ENCODE assay signal across 15 cellular contexts in the genomic region with DNA sequence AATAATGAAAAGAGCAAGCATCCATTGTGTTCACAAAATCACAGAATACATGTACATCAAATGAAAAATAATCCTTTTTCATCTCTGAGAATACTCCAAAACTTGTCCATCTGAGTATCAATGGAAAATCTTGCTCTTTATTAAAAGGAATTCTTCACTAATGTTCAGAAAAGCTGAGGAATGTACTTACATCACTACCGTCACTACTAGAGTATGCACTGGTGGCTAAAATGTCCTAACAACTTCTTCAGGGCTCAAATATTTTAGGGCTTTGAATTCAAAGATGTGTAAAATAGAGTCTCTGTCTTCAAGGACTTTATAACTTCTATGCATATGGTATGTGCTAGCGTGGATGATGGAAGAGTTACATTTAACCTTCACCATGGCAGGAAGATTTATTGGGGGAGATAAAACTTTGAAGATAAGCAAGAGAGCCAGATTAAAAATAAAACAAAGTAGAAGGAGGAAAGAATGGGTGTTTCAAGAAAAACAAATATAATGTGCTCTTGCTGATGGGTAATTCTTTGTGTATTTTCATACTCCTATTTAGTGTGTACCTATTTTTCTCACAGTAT. TPM values are rescaled to one million over a fixed set of nuclear protein-coding genes. Genes with fewer than 3 reads are reported as not detected.
DNase-seq lines count a peak whose midpoint lies in the region; ATAC-seq and TF ChIP-seq lines count a peak whose summit lies in the region.
"Had no signal": no experiment of that assay in that cellular context is flagged by ENCODE, and none has a peak within 500 bp of the region (broad histone marks: within the 10 kb centered on the region; RNA-seq: fewer than 3 reads in every experiment).

No MANE protein-coding gene starts in this region.

- H4K91ac ChIP-seq in IMR-90 (ENCODE audit: insufficient read depth, low read depth, low read length), result no peak overlapping the region

- H2BK20ac ChIP-seq in IMR-90 (ENCODE audit: low read depth, low read length), result no peak overlapping the region

- H3K56ac ChIP-seq in IMR-90 (ENCODE audit: extremely low read depth, insufficient read depth, low read length), result no peak overlapping the region

- no peak overlapping the region for H3K4ac ChIP-seq in IMR-90 (ENCODE audit: low read depth, low read length)

- CTCF ChIA-PET in IMR-90 (lab: Yijun Ruan, JAX), result no interaction called here

- H3K79me1 ChIP-seq in IMR-90 (ENCODE audit: low read depth in 1 of 2, low read length in 2 of 2), result no peaks in the 10 kb centered on the region

- H2AFZ ChIP-seq in IMR-90 (replicated peaks; ENCODE audit: low read length, poor library complexity), result no peak overlapping the region

- intact Hi-C loops in IMR-90 (cut with micrococcal nuclease), result no loop called here

- no peaks in the 10 kb centered on the region for H3K9me1 ChIP-seq in IMR-90 (ENCODE audit: insufficient read depth, low read length)

- no peak overlapping the region for H3K14ac ChIP-seq in IMR-90 (replicated peaks; ENCODE audit: low read depth, low read length)

- H3K9me3 ChIP-seq in IMR-90 (ENCODE audit: control insufficient read depth, insufficient read depth, low read length), result no peaks in the 10 kb centered on the region
- H3K9me3 ChIP-seq: BLaER1 treated with 17β-estradiol and CSF1 and Interleukin-3, amounts not matched to agents 10 nM and 100 nM had no signal

- H2BK5ac ChIP-seq in IMR-90 (ENCODE audit: low read depth, low read length, poor library complexity, severe bottlenecking), result no peak overlapping the region

- no peak for TF ChIP-seq RAD21 in IMR-90 (IDR thresholded peaks at IDR 0.05; ENCODE audit: low read length)

- TF ChIP-seq CTCF in IMR-90 (conservative IDR thresholded peaks at IDR 0.05; ENCODE audit: low read depth, low read length), result no peak

- no peak overlapping the region for H4K8ac ChIP-seq in IMR-90 (ENCODE audit: low read depth in 2 of 2, low read length in 2 of 2)

- no peaks in the 10 kb centered on the region for H3K4me1 ChIP-seq in IMR-90 (ENCODE audit: control insufficient read depth, insufficient read depth, low read length)
- H3K4me1 ChIP-seq: BLaER1 treated with 17β-estradiol and CSF1 and Interleukin-3, amounts not matched to agents 10 nM and 100 nM had no signal

- no peak overlapping the region for H3K23ac ChIP-seq in IMR-90 (ENCODE audit: low read depth, low read length)

- no peaks in the 10 kb centered on the region for H4K20me1 ChIP-seq in IMR-90 (ENCODE audit: insufficient read depth, low read length)
- H4K20me1 ChIP-seq: BLaER1 treated with 17β-estradiol and CSF1 and Interleukin-3, amounts not matched to agents 10 nM and 100 nM had no signal

- dilution Hi-C loops in IMR-90 (cut with HindIII; ENCODE audit: low sequenced_read_pairs, unreplicated experiment), result no loop called here

- H3K27ac ChIP-seq in IMR-90 (ENCODE audit: insufficient read depth, low read length), result no peak overlapping the region
- H3K27ac ChIP-seq: BLaER1 treated with 17β-estradiol and CSF1 and Interleukin-3, amounts not matched to agents 10 nM and 100 nM had no signal

- no peaks in the 10 kb centered on the region for H3K27me3 ChIP-seq in IMR-90 (ENCODE audit: control insufficient read depth, insufficient read depth, low read length)

- in situ Hi-C loops in IMR-90 (cut with MboI; ENCODE audit: low sequenced_read_pairs), result no loop called here

- no peak overlapping the region for H4K5ac ChIP-seq in IMR-90 (ENCODE audit: low read depth, low read length)

- no peaks in the 10 kb centered on the region for H3K36me3 ChIP-seq in IMR-90 (ENCODE audit: control insufficient read depth, insufficient read depth, low read length)
- H3K36me3 ChIP-seq: BLaER1 treated with 17β-estradiol and CSF1 and Interleukin-3, amounts not matched to agents 10 nM and 100 nM had no signal

- no peak overlapping the region for H2AK5ac ChIP-seq in IMR-90 (ENCODE audit: low read depth, low read length)

- POLR2A ChIA-PET in IMR-90 (lab: Charles Lee; ENCODE audit: unreplicated experiment), result no interaction called here

- H3K4me3 ChIP-seq in IMR-90 (ENCODE audit: insufficient read depth, low read depth, low read length), result no peak overlapping the region
- H3K4me3 ChIP-seq: BLaER1 treated with 17β-estradiol and CSF1 and Interleukin-3, amounts not matched to agents 10 nM and 100 nM had no signal

- H2AK9ac ChIP-seq in IMR-90 (replicated peaks; ENCODE audit: low read depth, low read length, poor library complexity), result no peak overlapping the region

- ATAC-seq in IMR-90 (ENCODE audit: low read depth), result peak; percentile 81
- no peak for ATAC-seq in HG02678 (IDR thresholded peaks at IDR 0.05; ENCODE audit: unreplicated experiment)
- ATAC-seq in HG02973 (IDR thresholded peaks at IDR 0.05; ENCODE audit: unreplicated experiment), result no peak

- H3K9ac ChIP-seq in IMR-90 (ENCODE audit: low read depth, low read length), result no peak overlapping the region
- H3K9ac ChIP-seq: BLaER1 treated with 17β-estradiol and CSF1 and Interleukin-3, amounts not matched to agents 10 nM and 100 nM had no signal

- no peak overlapping the region for H3K4me2 ChIP-seq in IMR-90 (ENCODE audit: low read depth, low read length)
- H3K4me2 ChIP-seq: BLaER1 treated with 17β-estradiol and CSF1 and Interleukin-3, amounts not matched to agents 10 nM and 100 nM had no signal

- DNase-seq in IMR-90 (peak; percentile 41), astrocyte of the hippocampus (ENCODE audit: low read depth, low spot score) (peak; percentile 2), left kidney (ENCODE audit: low read depth, low spot score) (peak; percentile 17), NCI-H2171 treated with DMSO at 0.1 percent for 48 hours (lab: John Stamatoyannopoulos, UW) (no peak)
- no peak for DNase-seq in activated CD4-positive, alpha-beta T cell treated with anti-CD3 and anti-CD28 coated beads, Interleukin-2, amount 50 U/mL, for 48 hours
- DNase-seq: CD8-positive, alpha-beta memory T cell; DMS79; NCI-H1105; NCI-H1694; NCI-H2227 treated with DMSO at 0.1 percent for 48 hours; NCI-H510A treated with DMSO at 0.1 percent for 48 hours; NCI-H82 had no signal

- no peak overlapping the region for H2BK15ac ChIP-seq in IMR-90 (ENCODE audit: low read depth, low read length)

- H3K18ac ChIP-seq in IMR-90 (ENCODE audit: low read depth, low read length), result no peak overlapping the region

- no CpG with 5 or more reads among the region's 2 CpGs for WGBS in IMR-90 (ENCODE audit: extremely low coverage in 2 of 2, insufficient read length in 1 of 2), 2 experiments

- no TSS peak for BruUV-seq in IMR-90 (replicated peaks; lab: Mats Ljungman, UMichigan)

- TF ChIP-seq POLR2A in IMR-90 (IDR thresholded peaks at IDR 0.05; ENCODE audit: low read depth, low read length), result no peak

- no peak overlapping the region for H2BK120ac ChIP-seq in IMR-90 (ENCODE audit: low read depth, low read length)

TF ChIP-seq in IMR-90, 13 proteins besides CTCF, POLR2A, EP300 and RAD21:
- TF ChIP-seq, protein P1, sequence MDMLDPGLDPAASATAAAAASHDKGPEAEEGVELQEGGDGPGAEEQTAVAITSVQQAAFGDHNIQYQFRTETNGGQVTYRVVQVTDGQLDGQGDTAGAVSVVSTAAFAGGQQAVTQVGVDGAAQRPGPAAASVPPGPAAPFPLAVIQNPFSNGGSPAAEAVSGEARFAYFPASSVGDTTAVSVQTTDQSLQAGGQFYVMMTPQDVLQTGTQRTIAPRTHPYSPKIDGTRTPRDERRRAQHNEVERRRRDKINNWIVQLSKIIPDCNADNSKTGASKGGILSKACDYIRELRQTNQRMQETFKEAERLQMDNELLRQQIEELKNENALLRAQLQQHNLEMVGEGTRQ (IDR thresholded peaks at IDR 0.05; ENCODE audit: low read depth, low read length), result no peak
- TF ChIP-seq CHD1 (IDR thresholded peaks at IDR 0.05; ENCODE audit: low read depth, low read length) (no peak), RCOR1 (IDR thresholded peaks at IDR 0.05; ENCODE audit: insufficient replicate concordance, low read length) (no peak), MAFK (IDR thresholded peaks at IDR 0.05; ENCODE audit: low read depth, low read length) (no peak), SMC3 (IDR thresholded peaks at IDR 0.05; ENCODE audit: low read depth, low read length) (no peak), MXI1 (IDR thresholded peaks at IDR 0.05; ENCODE audit: borderline replicate concordance, low read depth, low read length) (no peak), NFE2L2 (IDR thresholded peaks at IDR 0.05; ENCODE audit: low read depth, low read length) (no peak), FOS (IDR thresholded peaks at IDR 0.05; ENCODE audit: low read depth, low read length) (no peak), BHLHE40 (IDR thresholded peaks at IDR 0.05; ENCODE audit: low read depth, low read length) (no peak), MAZ (IDR thresholded peaks at IDR 0.05; ENCODE audit: borderline replicate concordance, low read depth, low read length) (no peak), RFX5 (IDR thresholded peaks at IDR 0.05; ENCODE audit: low read depth, low read length) (no peak), CEBPB (IDR thresholded peaks at IDR 0.05; ENCODE audit: low read depth, low read length) (no peak)
- TF ChIP-seq, protein P2, sequence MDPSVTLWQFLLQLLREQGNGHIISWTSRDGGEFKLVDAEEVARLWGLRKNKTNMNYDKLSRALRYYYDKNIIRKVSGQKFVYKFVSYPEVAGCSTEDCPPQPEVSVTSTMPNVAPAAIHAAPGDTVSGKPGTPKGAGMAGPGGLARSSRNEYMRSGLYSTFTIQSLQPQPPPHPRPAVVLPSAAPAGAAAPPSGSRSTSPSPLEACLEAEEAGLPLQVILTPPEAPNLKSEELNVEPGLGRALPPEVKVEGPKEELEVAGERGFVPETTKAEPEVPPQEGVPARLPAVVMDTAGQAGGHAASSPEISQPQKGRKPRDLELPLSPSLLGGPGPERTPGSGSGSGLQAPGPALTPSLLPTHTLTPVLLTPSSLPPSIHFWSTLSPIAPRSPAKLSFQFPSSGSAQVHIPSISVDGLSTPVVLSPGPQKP (IDR thresholded peaks at IDR 0.05; ENCODE audit: borderline replicate concordance, low read depth, low read length), result no peak
TF ChIP-seq in IMR-90: peak in this region for 0.

RNA-seq across cellular contexts. Expression of a gene that starts 55.1 kb away (rescaled TPM):
- 10.6 and 11.8 TPM in 2 replicates for total RNA-seq in IMR-90 (2012; rRNA removed)
- 6.4 and 6.6 TPM in 2 replicates for polyA plus RNA-seq in IMR-90 (2012; rRNA removed)
- polyA plus RNA-seq in IMR-90 (2012; cell fraction: cytosol; rRNA removed), result 3.0 and 3.6 TPM in 2 replicates
- polyA plus RNA-seq in IMR-90 (2012; cell fraction: nucleus; rRNA removed; ENCODE audit: low replicate concordance), result 3.7 and 9.9 TPM in 2 replicates

Comparison
In these comparisons a context has a peak if more than half of its experiments do, and no peak if none do; other contexts are left out.
1. DNase-seq: peak in IMR-90 (single experiment), astrocyte of the hippocampus (single experiment) and left kidney (single experiment); none in NCI-H2171 treated with DMSO at 0.1 percent for 48 hours (single experiment) and activated CD4-positive, alpha-beta T cell treated with anti-CD3 and anti-CD28 coated beads, Interleukin-2, amount 50 U/mL, for 48 hours (0 of 2).